In genomic region chr3:108127301-108127988, GRCh38 we compare ENCODE assay signal across 9 cellular contexts. TPM values are rescaled to one million over a fixed set of nuclear protein-coding genes. Genes with fewer than 3 reads are reported as not detected.
DNase-seq lines count a peak whose midpoint lies in the region; ATAC-seq and TF ChIP-seq lines count a peak whose summit lies in the region.
"Had no signal": no experiment of that assay in that cellular context is flagged by ENCODE, and none has a peak within 500 bp of the region (broad histone marks: within the 10 kb centered on the region; RNA-seq: fewer than 3 reads in every experiment).

No MANE protein-coding gene starts in this region.

- peaks cover 12 to 32% (median 19%) of the 10 kb centered on the region in 3 donors for H3K36me3 Mint-ChIP-seq in CD8-positive, alpha-beta memory T cell
- no peaks in the 10 kb centered on the region for H3K36me3 Mint-ChIP-seq in Caco-2 (ENCODE audit: insufficient read depth, unreplicated experiment)

- peak overlapping the region; percentile 90 to 99 (median 98) for H3K27ac Mint-ChIP-seq in CD8-positive, alpha-beta memory T cell
- H3K27ac Mint-ChIP-seq in Caco-2 (ENCODE audit: unreplicated experiment): no peak overlapping the region

- peaks cover 92% of the 10 kb centered on the region for H3K4me1 ChIP-seq in CD8-positive, alpha-beta memory T cell (ENCODE audit: insufficient read depth, low read length)
- H3K4me1 ChIP-seq in Peyer's patch: peaks cover 0 to 5% (median under 1%) of the 10 kb centered on the region in 4 donors
- H3K4me1 ChIP-seq in neutrophil (ENCODE audit: control insufficient read depth in 1 of 2, insufficient read depth in 1 of 2, low read depth in 1 of 2, low read length in 1 of 2): peaks cover 64 to 71% of the 10 kb centered on the region in 2 experiments
- no peaks in the 10 kb centered on the region for H3K4me1 ChIP-seq in Caco-2

- H3K27ac ChIP-seq in CD8-positive, alpha-beta memory T cell (ENCODE audit: low read depth, low read length): peak overlapping the region; percentile 49
- peak overlapping the region; percentile 23 to 83 (median 54) for H3K27ac ChIP-seq in Peyer's patch
- peak overlapping the region; percentile 58 for H3K27ac ChIP-seq in neutrophil

- POLR2A ChIA-PET in CD8-positive, alpha-beta memory T cell (lab: Charles Lee): interaction anchor here (0.9 to 3.1 kb wide), 4 partner anchors 8 to 192 kb away, joined by 3 to 22 read pairs (median 6); no protein-coding TSS in a partner anchor
- POLR2A ChIA-PET in Caco-2 (lab: Charles Lee): no interaction called here

- peaks cover 77 to 90% (median 90%) of the 10 kb centered on the region in 3 donors for H3K4me1 Mint-ChIP-seq in CD8-positive, alpha-beta memory T cell
- H3K4me1 Mint-ChIP-seq in Caco-2 (ENCODE audit: low read depth, unreplicated experiment): no peaks in the 10 kb centered on the region

- no peak for TF ChIP-seq CTCF in Peyer's patch (IDR thresholded peaks at IDR 0.05)
- no peak for TF ChIP-seq CTCF in neutrophil (IDR thresholded peaks at IDR 0.05)
- TF ChIP-seq CTCF in Caco-2 (IDR thresholded peaks at IDR 0.05; ENCODE audit: insufficient read depth in 1 of 2, low read depth in 1 of 2, low read length in 1 of 2, severe bottlenecking in 1 of 2, unreplicated experiment in 1 of 2): no peak
- no peak for TF ChIP-seq CTCF in omental fat pad (IDR thresholded peaks at IDR 0.05)

- peak overlapping the region; percentile 81 to 90 (median 85) for H3K4me3 Mint-ChIP-seq in CD8-positive, alpha-beta memory T cell
- H3K4me3 Mint-ChIP-seq in Caco-2 (ENCODE audit: unreplicated experiment): no peak overlapping the region

- H3K9me3 ChIP-seq in CD8-positive, alpha-beta memory T cell (ENCODE audit: low read length): no peaks in the 10 kb centered on the region
- H3K9me3 ChIP-seq in Peyer's patch (no peaks in the 10 kb centered on the region), neutrophil (no peaks in the 10 kb centered on the region), Caco-2 (no peaks in the 10 kb centered on the region)

- H3K27me3 ChIP-seq in CD8-positive, alpha-beta memory T cell (ENCODE audit: insufficient read depth, low read length, poor library complexity, severe bottlenecking): no peaks in the 10 kb centered on the region
- H3K27me3 ChIP-seq in Peyer's patch: no peaks in the 10 kb centered on the region
- H3K27me3 ChIP-seq in neutrophil: no peaks in the 10 kb centered on the region
- no peaks in the 10 kb centered on the region for H3K27me3 ChIP-seq in Caco-2 (replicated peaks; ENCODE audit: control insufficient read depth, insufficient read depth, low read length)

- intact Hi-C loops in Caco-2 (cut with micrococcal nuclease; ENCODE audit: unreplicated experiment): no loop called here

- no peaks in the 10 kb centered on the region for H3K36me3 ChIP-seq in CD8-positive, alpha-beta memory T cell (ENCODE audit: insufficient read depth, low read length)
- H3K36me3 ChIP-seq in Peyer's patch: no peaks in the 10 kb centered on the region
- H3K36me3 ChIP-seq in neutrophil: no peaks in the 10 kb centered on the region
- no peaks in the 10 kb centered on the region for H3K36me3 ChIP-seq in Caco-2 (ENCODE audit: control insufficient read depth, insufficient read depth, low read length)

- TF ChIP-seq POLR2A in Peyer's patch (IDR thresholded peaks at IDR 0.05): no peak

- CTCF ChIA-PET in CD8-positive, alpha-beta memory T cell (lab: Charles Lee): interaction anchor here (1.7 to 4.1 kb wide), 2 partner anchors 37 to 96 kb away, joined by 3 to 21 read pairs; partner anchors contain the start of gene IFT57
- CTCF ChIA-PET in Caco-2 (lab: Charles Lee): no interaction called here

- no peaks in the 10 kb centered on the region for H3K9me3 Mint-ChIP-seq in CD8-positive, alpha-beta memory T cell
- no peaks in the 10 kb centered on the region for H3K9me3 Mint-ChIP-seq in Caco-2 (ENCODE audit: unreplicated experiment)

- peak; percentile 32 to 80 (median 74) for DNase-seq in CD8-positive, alpha-beta memory T cell
- DNase-seq in Peyer's patch (peak in 2 of 3 donors; percentile 75 to 84), Caco-2 (no peak), pons (ENCODE audit: low spot score) (no peak), omental fat pad (ENCODE audit: low spot score) (no peak)
- peak in 3 of 4 experiments; percentile 2 to 44 (median 27) for DNase-seq in activated naive CD4-positive, alpha-beta T cell (lab: John Stamatoyannopoulos, UW)
- DNase-seq: SW 1271 had no signal

- H3K27me3 Mint-ChIP-seq in CD8-positive, alpha-beta memory T cell: no peaks in the 10 kb centered on the region
- peaks cover 4% of the 10 kb centered on the region for H3K27me3 Mint-ChIP-seq in Caco-2 (ENCODE audit: insufficient read depth, unreplicated experiment)

- peak overlapping the region; percentile 64 for H3K4me3 ChIP-seq in CD8-positive, alpha-beta memory T cell (ENCODE audit: low read length)
- H3K4me3 ChIP-seq in Peyer's patch (peak overlapping the region in 1 of 4 donors; percentile 19), neutrophil (ENCODE audit: low read depth in 1 of 2, low read length in 1 of 2) (peak overlapping the region; percentile 10 to 22), Caco-2 (ENCODE audit: low read depth, low read length) (no peak overlapping the region)

- ATAC-seq in omental fat pad (ENCODE audit: low FRiP score) (no peak), HG02571 (IDR thresholded peaks at IDR 0.05; ENCODE audit: unreplicated experiment) (no peak)

- no TSS peak for BruUV-seq in Caco-2 (replicated peaks; lab: Mats Ljungman, UMichigan)

RNA-seq across cellular contexts. Expression of gene CD47, which starts 36.6 kb away (rescaled TPM):
- 100 to 1,000 TPM; 126 to 131 TPM for total RNA-seq in CD8-positive, alpha-beta memory T cell
- 232 TPM for polyA plus RNA-seq in CD8-positive, alpha-beta memory T cell
- total RNA-seq in Peyer's patch (10 to 100 TPM; 50.1 to 55.7 (median 52.7) TPM), Caco-2 (2022) (15.5 and 15.8 TPM in 2 replicates), omental fat pad (10 to 100 TPM; 42.7 to 58.7 (median 56.0) TPM)

Comparison
In these comparisons a context has a peak if more than half of its experiments do, and no peak if none do; other contexts are left out.
1. DNase-seq: peak in CD8-positive, alpha-beta memory T cell (5 of 5), Peyer's patch (2 of 3) and activated naive CD4-positive, alpha-beta T cell (3 of 4); none in Caco-2 (0 of 2), pons (single experiment) and omental fat pad (single experiment).
2. Peak in every context shown above with its lines, with median percentiles within 50 percentile points of each other: H3K27ac ChIP-seq.